16 cellular contexts compared by ENCODE assay signal in the genomic region with DNA sequence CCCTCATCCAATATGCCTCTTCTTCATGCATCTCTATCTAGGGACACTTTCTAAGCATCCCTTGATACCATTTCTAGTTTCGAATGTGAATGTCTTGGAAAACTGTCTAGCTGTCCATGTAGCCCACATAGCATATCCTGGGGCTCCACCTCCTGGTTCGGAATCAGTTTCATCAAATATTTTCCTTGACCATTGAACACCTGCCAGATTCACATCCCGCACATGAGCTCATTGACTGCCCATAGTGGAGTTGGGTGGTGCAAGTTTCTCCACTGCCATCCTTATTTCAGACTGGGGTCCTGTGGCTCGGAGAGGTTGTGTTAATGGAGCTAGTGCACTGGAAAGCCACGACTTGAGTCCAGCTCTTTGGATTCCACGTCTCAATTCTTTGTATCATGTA. TPM values are rescaled to one million over a fixed set of nuclear protein-coding genes. Genes with fewer than 3 reads are reported as not detected.
DNase-seq lines count a peak whose midpoint lies in the region; ATAC-seq, FAIRE-seq and TF ChIP-seq lines count a peak whose summit lies in the region.
"Had no signal": no experiment of that assay in that cellular context is flagged by ENCODE, and none has a peak within 500 bp of the region (broad histone marks: within the 10 kb centered on the region; RNA-seq: fewer than 3 reads in every experiment).

No MANE protein-coding gene starts in this region.

- no peaks in the 10 kb centered on the region for H3K36me3 Mint-ChIP-seq in activated T-helper 1 cell treated with anti-CD3 and anti-CD28 coated beads, Interleukin-12 subunit alpha, Interleukin-12 subunit beta, Interleukin-2, Interleukin-4 antibody, amounts not matched to agents 30 ng/mL and 10 ng/mL and 1 ng/mL, durations not matched to agents 14 hours and 24 hours and 36 hours (ENCODE audit: low read depth)
- H3K36me3 Mint-ChIP-seq: activated naive CD4-positive, alpha-beta T cell treated with anti-CD3 and anti-CD28 coated beads, Interleukin-2, amount 50 U/mL, for 24 hours had no signal

- dilution Hi-C loops in endothelial cell of umbilical vein (cut with MboI; ENCODE audit: extremely low pct_ligation_motif_present, low sequenced_read_pairs) = no loop called here

- no peak overlapping the region for H3K4me3 Mint-ChIP-seq in activated T-helper 1 cell treated with anti-CD3 and anti-CD28 coated beads, Interleukin-12 subunit alpha, Interleukin-12 subunit beta, Interleukin-2, Interleukin-4 antibody, amounts not matched to agents 30 ng/mL and 10 ng/mL and 1 ng/mL, durations not matched to agents 14 hours and 24 hours and 36 hours
- H3K4me3 Mint-ChIP-seq: activated naive CD4-positive, alpha-beta T cell treated with anti-CD3 and anti-CD28 coated beads, Interleukin-2, amount 50 U/mL, for 24 hours; dendritic cell treated with granulocyte-macrophage colony-stimulating factor and Interleukin-4, amounts not matched to agents 40 ng/mL and 50 ng/mL, for 4 days; stimulated activated naive CD8-positive, alpha-beta T cell treated with anti-CD3 and anti-CD28 coated beads, Interleukin-15, amount 100 ng/mL, for 72 hours had no signal

- no peak overlapping the region for H3K27ac Mint-ChIP-seq in activated T-helper 1 cell treated with anti-CD3 and anti-CD28 coated beads, Interleukin-12 subunit alpha, Interleukin-12 subunit beta, Interleukin-2, Interleukin-4 antibody, amounts not matched to agents 30 ng/mL and 10 ng/mL and 1 ng/mL, durations not matched to agents 14 hours and 24 hours and 36 hours
- H3K27ac Mint-ChIP-seq: activated naive CD4-positive, alpha-beta T cell treated with anti-CD3 and anti-CD28 coated beads, Interleukin-2, amount 50 U/mL, for 24 hours; dendritic cell treated with granulocyte-macrophage colony-stimulating factor and Interleukin-4, amounts not matched to agents 40 ng/mL and 50 ng/mL, for 4 days; stimulated activated naive CD8-positive, alpha-beta T cell treated with anti-CD3 and anti-CD28 coated beads, Interleukin-15, amount 100 ng/mL, for 72 hours had no signal

- TF ChIP-seq EP300 in A549 (IDR thresholded peaks at IDR 0.05) = no peak

- H3K9me1 ChIP-seq in endothelial cell of umbilical vein (replicated peaks; ENCODE audit: control insufficient read depth, extremely low read depth, insufficient read depth, low read length) = no peaks in the 10 kb centered on the region

- H3K36me3 ChIP-seq in endothelial cell of umbilical vein (ENCODE audit: control insufficient read depth in 2 of 2, extremely low read depth in 1 of 2, insufficient read depth in 2 of 2, low read length in 2 of 2) (no peaks in the 10 kb centered on the region), psoas muscle (ENCODE audit: insufficient read depth in 1 of 2, low read depth in 1 of 2) (no peaks in the 10 kb centered on the region)
- H3K36me3 ChIP-seq: BLaER1, gastrocnemius medialis had no signal

- H3K4me1 Mint-ChIP-seq in activated T-helper 1 cell treated with anti-CD3 and anti-CD28 coated beads, Interleukin-12 subunit alpha, Interleukin-12 subunit beta, Interleukin-2, Interleukin-4 antibody, amounts not matched to agents 30 ng/mL and 10 ng/mL and 1 ng/mL, durations not matched to agents 14 hours and 24 hours and 36 hours (ENCODE audit: low read depth) = peaks cover 4% of the 10 kb centered on the region

- TF ChIP-seq CTCF in A549 (IDR thresholded peaks at IDR 0.05) = peak; percentile 30; the same call in 1 of the 3 replicates
- TF ChIP-seq CTCF in endothelial cell of umbilical vein (IDR thresholded peaks at IDR 0.05; ENCODE audit: extremely low read depth in 1 of 2, insufficient read depth in 1 of 2, low read depth in 1 of 2, low read length in 2 of 2) = no peak
- no peak for TF ChIP-seq CTCF in psoas muscle (IDR thresholded peaks at IDR 0.05)

- TF ChIP-seq POLR2A in A549 (IDR thresholded peaks at IDR 0.05; ENCODE audit: low read length) = no peak
- no peak for TF ChIP-seq POLR2A in endothelial cell of umbilical vein (IDR thresholded peaks at IDR 0.05; ENCODE audit: low read depth, low read length)

- H3K27ac ChIP-seq in A549 (no peak overlapping the region), endothelial cell of umbilical vein (ENCODE audit: insufficient read depth, low read depth, low read length) (no peak overlapping the region), psoas muscle (no peak overlapping the region)
- H3K27ac ChIP-seq: BLaER1, gastrocnemius medialis had no signal

- ATAC-seq in A549 (peak; percentile 36 to 52; a peak in 4 of 6 replicates), psoas muscle (no peak)
- ATAC-seq: gastrocnemius medialis; right cardiac atrium; stimulated activated naive CD8-positive, alpha-beta T cell treated with anti-CD3 and anti-CD28 coated beads, Interleukin-15, amount 100 ng/mL, for 72 hours had no signal

- intact Hi-C loops in endothelial cell of umbilical vein (cut with micrococcal nuclease) = no loop called here
- intact Hi-C loops in activated T-helper 1 cell treated with anti-CD3 and anti-CD28 coated beads, Interleukin-12 subunit alpha, Interleukin-12 subunit beta, Interleukin-2, Interleukin-4 antibody, amounts not matched to agents 30 ng/mL and 10 ng/mL and 1 ng/mL, durations not matched to agents 14 hours and 24 hours and 36 hours (cut with micrococcal nuclease) = no loop called here
- intact Hi-C loops in psoas muscle (cut with DNase I) = no loop called here

- H3K79me2 ChIP-seq in endothelial cell of umbilical vein (ENCODE audit: control insufficient read depth, insufficient read depth, low read length) = no peaks in the 10 kb centered on the region

- POLR2A ChIA-PET in A549 (lab: Yijun Ruan, JAX) (no interaction called here), endothelial cell of umbilical vein (lab: Charles Lee) (no interaction called here)

- H3K4me3 ChIP-seq in A549 (no peak overlapping the region), endothelial cell of umbilical vein (replicated peaks in 1 of 3; ENCODE audit: insufficient read depth in 1 of 3, low read depth in 1 of 3, low read length in 3 of 3) (no peak overlapping the region), psoas muscle (no peak overlapping the region)
- H3K4me3 ChIP-seq: BLaER1, gastrocnemius medialis had no signal

- peak; percentile 61 to 65 for TF ChIP-seq RAD21 in A549 (conservative IDR thresholded peaks at IDR 0.05 in 1 of 2, IDR thresholded peaks at IDR 0.05 in 1 of 2)

- H3K4me1 ChIP-seq in A549 (peaks cover 3% of the 10 kb centered on the region; the same call in 1 of the 3 replicates), endothelial cell of umbilical vein (ENCODE audit: control insufficient read depth, extremely low read depth, insufficient read depth, low read length) (no peaks in the 10 kb centered on the region), psoas muscle (no peaks in the 10 kb centered on the region)
- H3K4me1 ChIP-seq: BLaER1, gastrocnemius medialis had no signal

- H3K9ac ChIP-seq in endothelial cell of umbilical vein (replicated peaks; ENCODE audit: extremely low read depth, insufficient read depth, low read length) = no peak overlapping the region
- H3K9ac ChIP-seq: BLaER1 had no signal

- no peak overlapping the region for H2AFZ ChIP-seq in endothelial cell of umbilical vein (ENCODE audit: low read depth, low read length)

- DNase-seq in A549 (ENCODE audit: low read depth in 1 of 2, low spot score in 1 of 2) = peak in 1 of 2 experiments; percentile 46
- DNase-seq in EL = peak; percentile 28
- peak; percentile 19 for DNase-seq in NCI-H748 treated with DMSO at 0.1 percent for 48 hours (lab: John Stamatoyannopoulos, UW)
- DNase-seq in endothelial cell of umbilical vein (ENCODE audit: low read depth, low spot score) = peak; percentile 13
- DNase-seq in activated T-helper 1 cell treated with anti-CD3 and anti-CD28 coated beads, Interleukin-12 subunit alpha, Interleukin-12 subunit beta, Interleukin-2, Interleukin-4 antibody, amounts not matched to agents 30 ng/mL and 10 ng/mL and 1 ng/mL, durations not matched to agents 14 hours and 24 hours and 36 hours (ENCODE audit: low spot score) = no peak
- no peak for DNase-seq in SW 1271 (lab: John Stamatoyannopoulos, UW)
- DNase-seq in NCI-H1694 treated with DMSO at 0.1 percent for 48 hours (lab: John Stamatoyannopoulos, UW) = no peak
- DNase-seq in psoas muscle = no peak
- DNase-seq: gastrocnemius medialis; KG1; NCI-H345; right cardiac atrium; stimulated activated naive CD8-positive, alpha-beta T cell treated with anti-CD3 and anti-CD28 coated beads, Interleukin-15, amount 100 ng/mL, for 72 hours had no signal

- no peak overlapping the region for H3K4me2 ChIP-seq in A549
- H3K4me2 ChIP-seq in endothelial cell of umbilical vein (ENCODE audit: insufficient read depth, low read length) = no peak overlapping the region
- H3K4me2 ChIP-seq: BLaER1 had no signal

- peaks cover 19% of the 10 kb centered on the region for H3K27me3 Mint-ChIP-seq in activated T-helper 1 cell treated with anti-CD3 and anti-CD28 coated beads, Interleukin-12 subunit alpha, Interleukin-12 subunit beta, Interleukin-2, Interleukin-4 antibody, amounts not matched to agents 30 ng/mL and 10 ng/mL and 1 ng/mL, durations not matched to agents 14 hours and 24 hours and 36 hours (ENCODE audit: insufficient read depth)

- CTCF ChIA-PET in A549 (lab: Yijun Ruan, JAX) (interaction anchor here (0.6 to 1.6 kb wide), 7 partner anchors 12 to 540 kb away, joined by 3 to 4 read pairs (median 3); a partner anchor contains a TSS), endothelial cell of umbilical vein (lab: Charles Lee) (interaction anchor here (1.3 to 2.6 kb wide), 3 partner anchors 10 to 540 kb away, joined by 3 to 11 read pairs (median 5); a partner anchor contains a TSS)

- H3K27me3 ChIP-seq in endothelial cell of umbilical vein (ENCODE audit: control insufficient read depth in 2 of 2, insufficient read depth in 2 of 2, low read length in 2 of 2) (peaks cover 5 to 8% of the 10 kb centered on the region in 2 experiments), psoas muscle (ENCODE audit: insufficient read depth in 3 of 3, low read length in 2 of 3) (no peaks in the 10 kb centered on the region)
- H3K27me3 ChIP-seq: BLaER1, gastrocnemius medialis had no signal

- WGBS in A549 (ENCODE audit: missing lambda C conversion rate) = 39% methylated on average over 6 of the region's 6 CpGs
- WGBS in psoas muscle, 3 donors = 69 to 82% (median 72%) methylated on average over 6 of the region's 6 CpGs

- H3K9me3 ChIP-seq in A549 = no peaks in the 10 kb centered on the region
- H3K9me3 ChIP-seq in endothelial cell of umbilical vein (replicated peaks; ENCODE audit: control insufficient read depth, insufficient read depth, low read length) = no peaks in the 10 kb centered on the region
- no peaks in the 10 kb centered on the region for H3K9me3 ChIP-seq in psoas muscle
- H3K9me3 ChIP-seq: BLaER1, gastrocnemius medialis had no signal

- FAIRE-seq in A549 (lab: Jason Lieb, UNC) (no peak), endothelial cell of umbilical vein (lab: Jason Lieb, UNC) (no peak)

- no peaks in the 10 kb centered on the region for H4K20me1 ChIP-seq in endothelial cell of umbilical vein (replicated peaks; ENCODE audit: control insufficient read depth, extremely low read depth, insufficient read depth, low read length)
- H4K20me1 ChIP-seq: BLaER1 had no signal

- no TSS peak for BruUV-seq in endothelial cell of umbilical vein (replicated peaks; lab: Mats Ljungman, UMichigan)

- H3K9me3 Mint-ChIP-seq in activated T-helper 1 cell treated with anti-CD3 and anti-CD28 coated beads, Interleukin-12 subunit alpha, Interleukin-12 subunit beta, Interleukin-2, Interleukin-4 antibody, amounts not matched to agents 30 ng/mL and 10 ng/mL and 1 ng/mL, durations not matched to agents 14 hours and 24 hours and 36 hours = no peaks in the 10 kb centered on the region
- H3K9me3 Mint-ChIP-seq: dendritic cell treated with granulocyte-macrophage colony-stimulating factor and Interleukin-4, amounts not matched to agents 40 ng/mL and 50 ng/mL, for 4 days; stimulated activated naive CD8-positive, alpha-beta T cell treated with anti-CD3 and anti-CD28 coated beads, Interleukin-15, amount 100 ng/mL, for 72 hours had no signal

RNA-seq across cellular contexts. Expression of a gene that starts 58.6 kb away (rescaled TPM):
- polyA plus RNA-seq in A549 (2011; rRNA removed) (35.9 and 45.6 TPM in 2 replicates), A549 (2017; fragmentation: RNase III; extraction: RNeasy Plus Mini Kit Qiagen cat#74134 plus additional on column Dnase treatment) (31.9 to 33.7 TPM (median 33.4 TPM) in 3 replicates), endothelial cell of umbilical vein (15.7 and 22.5 TPM in 2 replicates), psoas muscle (10 to 100 TPM in 2 of 3 donors, 1 to 10 TPM in 1; 9.5 to 20.8 (median 12.4) TPM)
- 7.7 and 10.6 TPM in 2 replicates for polyA plus RNA-seq in A549 (2012; cell fraction: cytosol; rRNA removed)
- polyA plus RNA-seq in A549 (2012; cell fraction: nucleus; rRNA removed) = 5.6 and 5.9 TPM in 2 replicates
- 25.8 and 31.7 TPM in 2 replicates for polyA minus RNA-seq in A549 (2011; rRNA and poly(A)+ RNA removed)
- total RNA-seq in endothelial cell of umbilical vein (68.8 and 72.5 TPM in 2 replicates), psoas muscle (10 to 100 TPM; 13.4 to 18.2 (median 16.4) TPM)
- polyA plus RNA-seq in endothelial cell of umbilical vein (2011; cell fraction: cytosol; rRNA removed) = 23.6 and 26.5 TPM in 2 replicates
- polyA plus RNA-seq in endothelial cell of umbilical vein (2011; cell fraction: nucleus; rRNA removed) = 41.3 and 45.2 TPM in 2 replicates
- 54.3 and 64.4 TPM in 2 replicates for polyA plus RNA-seq in endothelial cell of umbilical vein (2012)
- polyA minus RNA-seq in endothelial cell of umbilical vein = 68.1 and 74.1 TPM in 2 replicates
- polyA minus RNA-seq in endothelial cell of umbilical vein (2011; cell fraction: cytosol; rRNA and poly(A)+ RNA removed) = 28.9 TPM
- 47.7 and 51.8 TPM in 2 replicates for polyA minus RNA-seq in endothelial cell of umbilical vein (2011; cell fraction: nucleus; rRNA and poly(A)+ RNA removed)
- total RNA-seq in activated T-helper 1 cell treated with anti-CD3 and anti-CD28 coated beads, Interleukin-12 subunit alpha, Interleukin-12 subunit beta, Interleukin-2, Interleukin-4 antibody, amounts not matched to agents 30 ng/mL and 10 ng/mL and 1 ng/mL, durations not matched to agents 14 hours and 24 hours and 36 hours = 25.5 and 25.9 TPM in 2 replicates

Comparison
In these comparisons a context has a peak if more than half of its experiments do, and no peak if none do; other contexts are left out.
1. ATAC-seq: peak in A549 (2 of 2); none in psoas muscle (0 of 4).
2. DNase-seq: peak in EL (single experiment), NCI-H748 treated with DMSO at 0.1 percent for 48 hours (single experiment) and endothelial cell of umbilical vein (single experiment); none in activated T-helper 1 cell treated with anti-CD3 and anti-CD28 coated beads, Interleukin-12 subunit alpha, Interleukin-12 subunit beta, Interleukin-2, Interleukin-4 antibody, amounts not matched to agents 30 ng/mL and 10 ng/mL and 1 ng/mL, durations not matched to agents 14 hours and 24 hours and 36 hours (single experiment), SW 1271 (0 of 2), NCI-H1694 treated with DMSO at 0.1 percent for 48 hours (single experiment) and psoas muscle (0 of 2).